Comparison of ENCODE assay signal across 1 cellular context in the genomic region with DNA sequence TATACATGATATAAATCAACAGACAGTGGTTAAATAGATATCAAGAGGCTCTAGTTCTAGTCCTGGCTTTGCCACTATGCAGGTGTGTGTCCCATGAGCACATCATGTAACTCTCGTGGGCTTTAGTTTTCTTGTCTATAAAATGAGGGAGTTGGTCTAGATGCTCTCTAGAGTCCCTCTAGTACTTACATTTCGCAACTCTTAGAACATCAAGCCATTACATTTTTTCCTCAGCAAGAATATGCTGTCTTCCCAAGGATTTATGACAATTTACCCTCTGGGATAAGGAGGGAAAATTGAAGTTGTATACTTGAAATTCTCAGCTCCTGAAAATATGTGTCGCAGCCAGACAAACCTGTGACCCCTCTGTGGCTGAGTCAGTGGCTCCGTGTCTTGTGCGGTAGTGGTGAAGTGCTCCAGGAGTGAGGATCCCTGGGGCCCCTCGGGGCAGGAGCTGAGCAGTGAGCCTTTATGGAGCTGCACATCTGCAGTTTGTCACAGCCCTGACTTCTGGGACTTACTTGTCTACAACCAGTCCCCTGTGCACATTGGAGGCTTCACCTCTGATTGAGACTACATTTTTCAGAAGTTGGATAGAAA.
A peak's percentile ranks its signal among the peaks of the same experiment; 100 is the strongest.
TF ChIP-seq lines count a peak whose summit lies in the region.

No MANE protein-coding gene starts in this region.

TF ChIP-seq in HepG2, 621 proteins besides CTCF, POLR2A, EP300 and RAD21:
- TF ChIP-seq ZNF552 (CRISPR knock-in tag; IDR thresholded peaks at IDR 0.05; ENCODE audit: borderline replicate concordance) (no peak), CEBPB (IDR thresholded peaks at IDR 0.05; ENCODE audit: borderline replicate concordance, low read depth, low read length) (peak; percentile 84), ZNF263 (CRISPR knock-in tag; IDR thresholded peaks at IDR 0.05) (0 out of 2 replicates have a peak, but pooled peaks have one; percentile 50), CEBPG (CRISPR knock-in tag; IDR thresholded peaks at IDR 0.05) (peak; percentile 56; the same call in 1 of the 2 replicates)
- TF ChIP-seq, protein P1, sequence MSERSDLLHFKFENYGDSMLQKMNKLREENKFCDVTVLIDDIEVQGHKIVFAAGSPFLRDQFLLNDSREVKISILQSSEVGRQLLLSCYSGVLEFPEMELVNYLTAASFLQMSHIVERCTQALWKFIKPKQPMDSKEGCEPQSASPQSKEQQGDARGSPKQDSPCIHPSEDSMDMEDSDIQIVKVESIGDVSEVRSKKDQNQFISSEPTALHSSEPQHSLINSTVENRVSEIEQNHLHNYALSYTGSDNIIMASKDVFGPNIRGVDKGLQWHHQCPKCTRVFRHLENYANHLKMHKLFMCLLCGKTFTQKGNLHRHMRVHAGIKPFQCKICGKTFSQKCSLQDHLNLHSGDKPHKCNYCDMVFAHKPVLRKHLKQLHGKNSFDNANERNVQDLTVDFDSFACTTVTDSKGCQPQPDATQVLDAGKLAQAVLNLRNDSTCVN (CRISPR knock-in tag; IDR thresholded peaks at IDR 0.05; ENCODE audit: borderline replicate concordance), result peak; percentile 36; the same call in 1 of the 2 replicates
